Comparison of ENCODE assay signal across 38 cellular contexts in genomic region chr1:208556461-208556860, GRCh38.
"Had no signal": no experiment of that assay in that cellular context is flagged by ENCODE, and none has a peak within 500 bp of the region (broad histone marks: within the 10 kb centered on the region; RNA-seq: fewer than 3 reads in every experiment).

No MANE protein-coding gene starts in this region.

- H3K27ac ChIP-seq: adrenal gland, ascending aorta, cardiac muscle cell, VCaP had no signal

- H3K4me1 ChIP-seq: adrenal gland, ascending aorta had no signal

- H3K27me3 ChIP-seq: adrenal gland, ascending aorta, cardiac muscle cell had no signal

- H3K27me3 Mint-ChIP-seq: activated CD4-positive, alpha-beta T cell treated with anti-CD3 and anti-CD28 coated beads, Interleukin-2, amount 10 ng/mL, durations not matched to agents 24 days and 14 days; central memory CD8-positive, alpha-beta T cell had no signal

- DNase-seq: activated B cell treated with CpG ODN at 0.5 μM for 24 hours; activated CD4-positive, alpha-beta memory T cell treated with anti-CD3 and anti-CD28 coated beads for 36 hours; activated CD4-positive, alpha-beta T cell treated with anti-CD3 and anti-CD28 coated beads for 4 hours; activated CD4-positive, alpha-beta T cell treated with anti-CD3 and anti-CD28 coated beads, Interleukin-2, amount 10 ng/mL, durations not matched to agents 24 days and 14 days; activated CD4-positive, alpha-beta T cell treated with anti-CD3 and anti-CD28 coated beads, Interleukin-2, amount 50 U/mL, for 1 hour; activated CD4-positive, alpha-beta T cell treated with anti-CD3 and anti-CD28 coated beads, Interleukin-2, amount 50 U/mL, for 4 hours; activated CD4-positive, CD25-positive, alpha-beta regulatory T cell treated with anti-CD3 and anti-CD28 coated beads, Interleukin-2, amount 50 U/mL, for 72 hours; activated CD8-positive, alpha-beta memory T cell treated with anti-CD3 and anti-CD28 coated beads, Interleukin-2, amount 50 U/mL, for 4 hours; activated CD8-positive, alpha-beta T cell treated with anti-CD3 and anti-CD28 coated beads for 36 hours; activated effector memory CD4-positive, alpha-beta T cell treated with anti-CD3 and anti-CD28 coated beads, Interleukin-2, amount 50 U/mL, for 16 hours; activated gamma-delta T cell treated with Interleukin-2 at 50 U/mL for 16 hours; activated naive CD4-positive, alpha-beta T cell; activated naive CD4-positive, alpha-beta T cell treated with anti-CD3 and anti-CD28 coated beads for 36 hours; activated naive CD4-positive, alpha-beta T cell treated with anti-CD3 and anti-CD28 coated beads, Interleukin-2, amount 50 U/mL, for 16 hours; activated naive CD8-positive, alpha-beta T cell treated with anti-CD3 and anti-CD28 coated beads for 36 hours; activated T-cell treated with anti-CD3 and anti-CD28 coated beads for 4 hours; activated T-cell treated with anti-CD3 and anti-CD28 coated beads, Interleukin-2, amount 50 U/mL, for 1 hour; activated T-cell treated with anti-CD3 and anti-CD28 coated beads, Interleukin-2, amount 50 U/mL, for 4 hours; activated T-cell treated with anti-CD3 and anti-CD28 coated beads, Interleukin-2, amount 50 U/mL, for 72 hours; adrenal gland; amygdala; anterior cingulate cortex; caudate nucleus; cerebellar nuclear complex; T-helper 1 cell; T-helper 9 cell had no signal

- H3K9me3 Mint-ChIP-seq: activated B cell treated with CpG ODN at 0.5 μM for 24 hours; activated CD4-positive, alpha-beta memory T cell treated with anti-CD3 and anti-CD28 coated beads for 36 hours; activated CD4-positive, alpha-beta T cell treated with anti-CD3 and anti-CD28 coated beads, Interleukin-2, amount 10 ng/mL, durations not matched to agents 24 days and 14 days; activated CD8-positive, alpha-beta T cell treated with anti-CD3 and anti-CD28 coated beads for 36 hours; activated naive CD4-positive, alpha-beta T cell treated with anti-CD3 and anti-CD28 coated beads for 36 hours; activated naive CD8-positive, alpha-beta T cell treated with anti-CD3 and anti-CD28 coated beads for 36 hours; activated T-cell treated with anti-CD3 and anti-CD28 coated beads, Interleukin-2, amount 50 U/mL, for 4 hours; activated T-cell treated with anti-CD3 and anti-CD28 coated beads, Interleukin-2, amount 50 U/mL, for 72 hours; activated T-helper 1 cell treated with anti-CD3 and anti-CD28 coated beads, Interleukin-12 subunit alpha, Interleukin-12 subunit beta, Interleukin-2, Interleukin-4 antibody, amounts not matched to agents 30 ng/mL and 10 ng/mL and 1 ng/mL, durations not matched to agents 14 hours and 24 hours and 36 hours; activated T-helper 17 cell treated with anti-CD3 and anti-CD28 coated beads, Interleukin-2, amount 50 U/mL, for 72 hours; central memory CD8-positive, alpha-beta T cell; T-helper 1 cell treated with Interleukin-12 subunit alpha and Interleukin-12 subunit beta and Interleukin-4 antibody, amounts not matched to agents 30 μg/mL and 1 μg/mL, for 36 hours; T-helper 2 cell treated with Interferon-gamma antibody and Interleukin-4, amounts not matched to agents 5 μg/mL and 100 μg/mL, for 36 hours had no signal

- ATAC-seq: activated CD8-positive, alpha-beta T cell treated with anti-CD3 and anti-CD28 coated beads for 36 hours; activated naive CD4-positive, alpha-beta T cell treated with anti-CD3 and anti-CD28 coated beads, Interleukin-2, amount 50 U/mL, for 72 hours; activated T-cell treated with anti-CD3 and anti-CD28 coated beads, Interleukin-2, amount 50 U/mL, for 4 hours; activated T-cell treated with anti-CD3 and anti-CD28 coated beads, Interleukin-2, amount 50 U/mL, for 72 hours; activated T-helper 17 cell treated with anti-CD3 and anti-CD28 coated beads, Interleukin-2, amount 50 U/mL, for 72 hours had no signal

- H3K4me3 Mint-ChIP-seq: activated B cell treated with CpG ODN at 0.5 μM for 24 hours; activated CD4-positive, alpha-beta memory T cell treated with anti-CD3 and anti-CD28 coated beads for 36 hours; activated CD4-positive, alpha-beta T cell treated with anti-CD3 and anti-CD28 coated beads, Interleukin-2, amount 10 ng/mL, durations not matched to agents 24 days and 14 days; activated CD8-positive, alpha-beta T cell treated with anti-CD3 and anti-CD28 coated beads for 36 hours; activated naive CD4-positive, alpha-beta T cell treated with anti-CD3 and anti-CD28 coated beads for 36 hours; activated naive CD8-positive, alpha-beta T cell treated with anti-CD3 and anti-CD28 coated beads for 36 hours; activated T-cell treated with anti-CD3 and anti-CD28 coated beads, Interleukin-2, amount 50 U/mL, for 4 hours; activated T-cell treated with anti-CD3 and anti-CD28 coated beads, Interleukin-2, amount 50 U/mL, for 72 hours; activated T-helper 1 cell treated with anti-CD3 and anti-CD28 coated beads, Interleukin-12 subunit alpha, Interleukin-12 subunit beta, Interleukin-2, Interleukin-4 antibody, amounts not matched to agents 30 ng/mL and 10 ng/mL and 1 ng/mL, durations not matched to agents 14 hours and 24 hours and 36 hours; activated T-helper 17 cell treated with anti-CD3 and anti-CD28 coated beads, Interleukin-2, amount 50 U/mL, for 72 hours; brain; central memory CD8-positive, alpha-beta T cell; T-helper 1 cell treated with Interleukin-12 subunit alpha and Interleukin-12 subunit beta and Interleukin-4 antibody, amounts not matched to agents 30 μg/mL and 1 μg/mL, for 36 hours; T-helper 2 cell treated with Interferon-gamma antibody and Interleukin-4, amounts not matched to agents 5 μg/mL and 100 μg/mL, for 36 hours had no signal

- H3K4me1 Mint-ChIP-seq: activated B cell treated with CpG ODN at 0.5 μM for 24 hours; activated CD4-positive, alpha-beta T cell treated with anti-CD3 and anti-CD28 coated beads, Interleukin-2, amount 10 ng/mL, durations not matched to agents 24 days and 14 days; activated naive CD8-positive, alpha-beta T cell treated with anti-CD3 and anti-CD28 coated beads for 36 hours; activated T-helper 17 cell treated with anti-CD3 and anti-CD28 coated beads, Interleukin-2, amount 50 U/mL, for 72 hours; central memory CD8-positive, alpha-beta T cell had no signal

- H3K4me3 ChIP-seq: adrenal gland, ascending aorta, cardiac muscle cell had no signal

- H3K36me3 ChIP-seq: adrenal gland, ascending aorta, cardiac muscle cell had no signal

- H3K27ac Mint-ChIP-seq: activated B cell treated with CpG ODN at 0.5 μM for 24 hours; activated CD4-positive, alpha-beta memory T cell treated with anti-CD3 and anti-CD28 coated beads for 36 hours; activated CD4-positive, alpha-beta T cell treated with anti-CD3 and anti-CD28 coated beads, Interleukin-2, amount 10 ng/mL, durations not matched to agents 24 days and 14 days; activated CD8-positive, alpha-beta T cell treated with anti-CD3 and anti-CD28 coated beads for 36 hours; activated naive CD4-positive, alpha-beta T cell treated with anti-CD3 and anti-CD28 coated beads for 36 hours; activated naive CD4-positive, alpha-beta T cell treated with anti-CD3 and anti-CD28 coated beads, Interleukin-2, amount 50 U/mL, for 72 hours; activated naive CD8-positive, alpha-beta T cell treated with anti-CD3 and anti-CD28 coated beads for 36 hours; activated T-cell treated with anti-CD3 and anti-CD28 coated beads, Interleukin-2, amount 50 U/mL, for 72 hours; activated T-helper 1 cell treated with anti-CD3 and anti-CD28 coated beads, Interleukin-12 subunit alpha, Interleukin-12 subunit beta, Interleukin-2, Interleukin-4 antibody, amounts not matched to agents 30 ng/mL and 10 ng/mL and 1 ng/mL, durations not matched to agents 14 hours and 24 hours and 36 hours; activated T-helper 17 cell treated with anti-CD3 and anti-CD28 coated beads, Interleukin-2, amount 50 U/mL, for 72 hours; T-helper 1 cell treated with Interleukin-12 subunit alpha and Interleukin-12 subunit beta and Interleukin-4 antibody, amounts not matched to agents 30 μg/mL and 1 μg/mL, for 36 hours; T-helper 2 cell treated with Interferon-gamma antibody and Interleukin-4, amounts not matched to agents 5 μg/mL and 100 μg/mL, for 36 hours had no signal

- H3K9me3 ChIP-seq: adrenal gland, ascending aorta had no signal

- FAIRE-seq: bronchial epithelial cell, TTC549 had no signal

- H3K36me3 Mint-ChIP-seq: activated CD4-positive, alpha-beta memory T cell treated with anti-CD3 and anti-CD28 coated beads for 36 hours; activated naive CD4-positive, alpha-beta T cell treated with anti-CD3 and anti-CD28 coated beads, Interleukin-2, amount 50 U/mL, for 72 hours; activated naive CD8-positive, alpha-beta T cell treated with anti-CD3 and anti-CD28 coated beads for 36 hours; brain had no signal
